ENCODE assay signal across 8 cellular contexts in genomic region chr2:65429799-65430514, GRCh38. TPM values are rescaled to one million over a fixed set of nuclear protein-coding genes. Genes with fewer than 3 reads are reported as not detected.
DNase-seq lines count a peak whose midpoint lies in the region; ATAC-seq, FAIRE-seq and TF ChIP-seq lines count a peak whose summit lies in the region.

No MANE protein-coding gene starts in this region.

- ATAC-seq in A549 (no peak), HG03469 (IDR thresholded peaks at IDR 0.05; ENCODE audit: unreplicated experiment) (peak; percentile 3), GM19467 (IDR thresholded peaks at IDR 0.05; ENCODE audit: unreplicated experiment) (no peak), GM19324 (IDR thresholded peaks at IDR 0.05; ENCODE audit: low FRiP score, unreplicated experiment) (no peak)

- FAIRE-seq in A549 (lab: Jason Lieb, UNC) = no peak

- H3K4me1 Mint-ChIP-seq in MCF 10A (ENCODE audit: insufficient read depth, unreplicated experiment) = no peaks in the 10 kb centered on the region

- H3K27ac Mint-ChIP-seq in MCF 10A (ENCODE audit: low read depth, unreplicated experiment) = peak overlapping the region; percentile 89

- no peak for TF ChIP-seq POLR2A in A549 (IDR thresholded peaks at IDR 0.05; ENCODE audit: low read length)

- no peaks in the 10 kb centered on the region for H3K27me3 Mint-ChIP-seq in MCF 10A (ENCODE audit: insufficient read depth, unreplicated experiment)

- intact Hi-C loops in MCF 10A (cut with micrococcal nuclease) = no loop called here

- TF ChIP-seq CTCF in A549 (IDR thresholded peaks at IDR 0.05) (no peak), MCF 10A (IDR thresholded peaks at IDR 0.05; ENCODE audit: unreplicated experiment) (no peak)

- BruUV-seq in MCF 10A (replicated peaks; lab: Mats Ljungman, UMichigan) = TSS peak; percentile 9

- CTCF ChIA-PET in A549 (lab: Yijun Ruan, JAX) = interaction anchor here (1.0 to 2.9 kb wide), 5 partner anchors 9 to 165 kb away, joined by 3 to 10 read pairs (median 4); no protein-coding TSS in a partner anchor
- CTCF ChIA-PET in MCF 10A (lab: Yijun Ruan, JAX) = interaction anchor here (0.6 to 2.0 kb wide), 2 partner anchors 50 to 165 kb away, joined by 3 to 6 read pairs; no protein-coding TSS in a partner anchor

- H3K36me3 Mint-ChIP-seq in MCF 10A (ENCODE audit: insufficient read depth, unreplicated experiment) = no peaks in the 10 kb centered on the region

- TF ChIP-seq EP300 in A549 (IDR thresholded peaks at IDR 0.05) = no peak

- peak overlapping the region; percentile 96 for H3K4me3 ChIP-seq in A549

- TF ChIP-seq RAD21 in A549 (conservative IDR thresholded peaks at IDR 0.05 in 1 of 2, IDR thresholded peaks at IDR 0.05 in 1 of 2) = no peak

- H3K4me3 Mint-ChIP-seq in MCF 10A (ENCODE audit: unreplicated experiment) = peak overlapping the region; percentile 93

- DNase-seq in A549 (ENCODE audit: low read depth in 1 of 2, low spot score in 1 of 2) = no peak
- no peak for DNase-seq in MCF 10A (ENCODE audit: unreplicated experiment)
- peak; percentile 19 for DNase-seq in midbrain (lab: John Stamatoyannopoulos, UW)
- DNase-seq in NCI-H2029 treated with DMSO at 0.1 percent for 48 hours (lab: John Stamatoyannopoulos, UW) = no peak
- DNase-seq in HT-29 (ENCODE audit: low spot score) = no peak

- peak overlapping the region; percentile 83 to 94; a peak in 5 of 6 replicates for H3K27ac ChIP-seq in A549

- WGBS in A549 (ENCODE audit: missing lambda C conversion rate) = 43% methylated on average over 16 of the region's 16 CpGs

- no peaks in the 10 kb centered on the region for H3K9me3 Mint-ChIP-seq in MCF 10A (ENCODE audit: unreplicated experiment)

- H3K9me3 ChIP-seq in A549 = no peaks in the 10 kb centered on the region

- H3K4me2 ChIP-seq in A549 = peak overlapping the region; percentile 83

- peaks cover 17% of the 10 kb centered on the region for H3K4me1 ChIP-seq in A549

- POLR2A ChIA-PET in A549 (lab: Yijun Ruan, JAX) = interaction anchor here (0.6 kb wide), 2 partner anchors 62 to 91 kb away, joined by 5 to 6 read pairs; no protein-coding TSS in a partner anchor
- POLR2A ChIA-PET in MCF 10A (lab: Yijun Ruan, JAX) = interaction anchor here (0.6 to 2.9 kb wide), 14 partner anchors 15 to 374 kb away, joined by 3 to 28 read pairs (median 4); no protein-coding TSS in a partner anchor

TF ChIP-seq in A549, 52 proteins besides CTCF, POLR2A, EP300 and RAD21:
- TF ChIP-seq BHLHE40 (IDR thresholded peaks at IDR 0.05; ENCODE audit: low read depth, low read length) (no peak), RARB (CRISPR knock-in tag; IDR thresholded peaks at IDR 0.05) (no peak), TFCP2L1 (CRISPR knock-in tag; IDR thresholded peaks at IDR 0.05) (no peak), HEYL (CRISPR knock-in tag; IDR thresholded peaks at IDR 0.05) (no peak), CEBPB (IDR thresholded peaks at IDR 0.05) (no peak), RFX5 (IDR thresholded peaks at IDR 0.05) (no peak), ZC3H11A (IDR thresholded peaks at IDR 0.05) (no peak), KDM5A (IDR thresholded peaks at IDR 0.05) (no peak), RCOR1 (IDR thresholded peaks at IDR 0.05; ENCODE audit: low read depth, low read length) (no peak), FOSL2 (IDR thresholded peaks at IDR 0.05) (no peak), FOSL2 (CRISPR knock-in tag; IDR thresholded peaks at IDR 0.05) (no peak), MAZ (IDR thresholded peaks at IDR 0.05; ENCODE audit: borderline replicate concordance, low read depth, low read length) (no peak)

RNA-seq across cellular contexts. Expression of gene SPRED2, which starts 2.4 kb away (rescaled TPM):
- polyA plus RNA-seq in A549 (2011; rRNA removed) = 28.1 and 29.3 TPM in 2 replicates
- polyA plus RNA-seq in A549 (2012; cell fraction: cytosol; rRNA removed) = 22.4 and 26.0 TPM in 2 replicates
- polyA plus RNA-seq in A549 (2012; cell fraction: nucleus; rRNA removed) = 18.5 and 23.7 TPM in 2 replicates
- 18.9 to 22.6 TPM (median 20.6 TPM) in 3 replicates for polyA plus RNA-seq in A549 (2017; fragmentation: RNase III; extraction: RNeasy Plus Mini Kit Qiagen cat#74134 plus additional on column Dnase treatment)
- 24.1 and 25.4 TPM in 2 replicates for polyA minus RNA-seq in A549 (2011; rRNA and poly(A)+ RNA removed)
- total RNA-seq in MCF 10A (2022) = 38.1 and 38.6 TPM in 2 replicates
- total RNA-seq in HT-29 (2014; rRNA removed; shearing (Covaris generic)) = 18.1 and 20.1 TPM in 2 replicates
